ENCODE assay signal across 8 cellular contexts in the genomic region with DNA sequence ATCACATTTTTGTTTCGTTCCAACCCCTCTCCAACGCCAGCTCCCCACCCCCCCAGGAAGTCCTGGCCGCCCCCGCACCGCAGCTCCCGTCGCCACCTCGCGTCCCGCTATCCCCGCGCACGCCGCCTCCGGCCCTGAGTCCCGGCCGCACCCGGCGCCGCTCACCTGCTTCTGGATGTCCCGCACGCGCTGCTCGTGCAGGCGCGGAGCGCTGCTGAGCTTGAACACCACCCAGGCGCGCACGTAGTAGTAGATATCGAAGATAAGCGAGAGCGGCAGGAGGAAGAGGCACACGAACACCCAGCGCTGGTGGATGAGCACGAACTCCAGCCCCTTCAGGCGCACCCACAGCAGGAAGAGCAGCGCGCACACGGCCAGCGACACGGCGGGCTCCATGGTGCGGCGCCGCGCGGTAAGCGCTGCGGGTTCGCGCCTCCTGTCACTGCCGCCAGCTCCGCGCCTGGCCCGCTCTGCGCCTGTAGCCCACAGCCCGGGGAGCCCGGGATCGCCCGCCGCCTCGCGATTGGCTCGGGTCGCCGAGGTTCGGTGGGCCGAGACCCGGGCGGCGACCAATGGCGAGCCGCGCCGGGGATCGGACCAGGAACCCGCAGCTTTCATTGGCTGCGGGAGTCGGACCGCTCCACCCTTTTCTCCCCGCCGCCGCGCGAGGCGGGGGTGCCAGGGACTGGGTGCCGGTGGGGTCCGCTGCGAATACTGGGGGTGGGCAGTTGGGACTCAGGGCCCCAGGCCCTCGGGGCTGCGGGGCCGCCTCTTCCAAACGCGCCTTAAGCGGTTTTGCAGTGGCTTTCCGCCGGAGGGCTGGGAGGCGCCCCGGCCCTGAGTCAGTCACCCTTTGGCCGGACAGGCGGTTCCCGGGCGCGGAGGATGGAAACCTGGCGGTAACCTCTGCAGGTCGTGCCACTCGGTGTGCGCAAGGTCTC. TPM values are rescaled to one million over a fixed set of nuclear protein-coding genes. Genes with fewer than 3 reads are reported as not detected.
DNase-seq lines count a peak whose midpoint lies in the region; ATAC-seq, FAIRE-seq and TF ChIP-seq lines count a peak whose summit lies in the region.

A gene with protein sequence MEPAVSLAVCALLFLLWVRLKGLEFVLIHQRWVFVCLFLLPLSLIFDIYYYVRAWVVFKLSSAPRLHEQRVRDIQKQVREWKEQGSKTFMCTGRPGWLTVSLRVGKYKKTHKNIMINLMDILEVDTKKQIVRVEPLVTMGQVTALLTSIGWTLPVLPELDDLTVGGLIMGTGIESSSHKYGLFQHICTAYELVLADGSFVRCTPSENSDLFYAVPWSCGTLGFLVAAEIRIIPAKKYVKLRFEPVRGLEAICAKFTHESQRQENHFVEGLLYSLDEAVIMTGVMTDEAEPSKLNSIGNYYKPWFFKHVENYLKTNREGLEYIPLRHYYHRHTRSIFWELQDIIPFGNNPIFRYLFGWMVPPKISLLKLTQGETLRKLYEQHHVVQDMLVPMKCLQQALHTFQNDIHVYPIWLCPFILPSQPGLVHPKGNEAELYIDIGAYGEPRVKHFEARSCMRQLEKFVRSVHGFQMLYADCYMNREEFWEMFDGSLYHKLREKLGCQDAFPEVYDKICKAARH (minus strand): TSS at position 472 of the 941 bp plus-strand sequence. CDS start 76 bp downstream, at position 396.

- peak within 1 kb of the TSS; percentile 89 for H3K4me3 Mint-ChIP-seq in activated CD8-positive, alpha-beta T cell treated with anti-CD3 and anti-CD28 coated beads for 36 hours

- H3K27ac ChIP-seq in C4-2B (peak within 1 kb of the TSS; percentile 100), lung (ENCODE audit: low read depth in 1 of 2, low read length in 1 of 2) (peak within 1 kb of the TSS; percentile 56 to 92)

- intact Hi-C loops in activated CD8-positive, alpha-beta T cell treated with anti-CD3 and anti-CD28 coated beads for 36 hours (cut with micrococcal nuclease) = no loop called here

- H3K4me1 ChIP-seq in lung (ENCODE audit: control insufficient read depth in 2 of 2, insufficient read depth in 2 of 2, low read length in 2 of 2) = peaks cover 3 to 14% of the 10 kb centered on the region in 2 donors

- CTCF ChIA-PET in activated CD8-positive, alpha-beta T cell treated with anti-CD3 and anti-CD28 coated beads for 36 hours (lab: Charles Lee) = interaction anchor here (0.6 to 2.6 kb wide), 7 partner anchors 39 to 763 kb away, joined by 3 to 8 read pairs (median 5); a partner anchor contains a TSS

- ATAC-seq in HG03442 (IDR thresholded peaks at IDR 0.05; ENCODE audit: unreplicated experiment) = peak; percentile 85
- ATAC-seq in activated CD8-positive, alpha-beta T cell treated with anti-CD3 and anti-CD28 coated beads for 36 hours = peak; percentile 95
- ATAC-seq in lung (ENCODE audit: insufficient read depth, low FRiP score) = peak; percentile 90

- DNase-seq in GM19239 (ENCODE audit: insufficient read length, low spot score) = peak; percentile 94
- DNase-seq in NCI-H774 (lab: John Stamatoyannopoulos, UW) = peak; percentile 95
- DNase-seq in activated CD8-positive, alpha-beta T cell treated with anti-CD3 and anti-CD28 coated beads for 36 hours = peak; percentile 82
- DNase-seq in effector CD4-positive, alpha-beta T cell = peak; percentile 42
- peak; percentile 87 for DNase-seq in lung (ENCODE audit: low spot score)
- DNase-seq in stimulated activated CD4-positive, alpha-beta T cell treated with anti-CD3 and anti-CD28 coated beads, TNF-alpha, amount 100 ng/mL, for 48 hours (ENCODE audit: low read depth in 3 of 3) = peak; percentile 62 to 77 (median 65)

- WGBS in lung, 2 donors = 0 to 1% methylated on average over 99 to 109 of the region's 109 CpGs

- H3K4me3 ChIP-seq in lung = peak within 1 kb of the TSS; percentile 82

- H3K27me3 ChIP-seq in lung (ENCODE audit: control insufficient read depth, insufficient read depth) = no peaks in the 10 kb centered on the region

- no peak for TF ChIP-seq CTCF in C4-2B (conservative IDR thresholded peaks at IDR 0.05)
- TF ChIP-seq CTCF in activated CD8-positive, alpha-beta T cell treated with anti-CD3 and anti-CD28 coated beads for 36 hours (IDR thresholded peaks at IDR 0.05) = no peak
- TF ChIP-seq CTCF in lung (IDR thresholded peaks at IDR 0.05; ENCODE audit: control extremely low read depth, extremely low read depth) = no peak

- peak within 1 kb of the TSS; percentile 83 for H3K27ac Mint-ChIP-seq in activated CD8-positive, alpha-beta T cell treated with anti-CD3 and anti-CD28 coated beads for 36 hours

- peaks cover 40% of the 10 kb centered on the region for H3K4me1 Mint-ChIP-seq in activated CD8-positive, alpha-beta T cell treated with anti-CD3 and anti-CD28 coated beads for 36 hours (ENCODE audit: low read depth)

- FAIRE-seq in GM19239 (lab: Jason Lieb, UNC) = no peak

- peaks cover 10% of the 10 kb centered on the region for H3K27me3 Mint-ChIP-seq in activated CD8-positive, alpha-beta T cell treated with anti-CD3 and anti-CD28 coated beads for 36 hours

- H3K9me3 Mint-ChIP-seq in activated CD8-positive, alpha-beta T cell treated with anti-CD3 and anti-CD28 coated beads for 36 hours = no peaks in the 10 kb centered on the region

- peaks cover 30% of the 10 kb centered on the region for H3K36me3 Mint-ChIP-seq in activated CD8-positive, alpha-beta T cell treated with anti-CD3 and anti-CD28 coated beads for 36 hours (ENCODE audit: low read depth)

- POLR2A ChIA-PET in activated CD8-positive, alpha-beta T cell treated with anti-CD3 and anti-CD28 coated beads for 36 hours (lab: Charles Lee) = interaction anchor here (0.7 to 2.3 kb wide), 9 partner anchors 11 to 997 kb away, joined by 3 to 9 read pairs (median 5); a partner anchor contains a TSS

- no peaks in the 10 kb centered on the region for H3K36me3 ChIP-seq in lung (ENCODE audit: control insufficient read depth in 2 of 2, insufficient read depth in 2 of 2, low read length in 2 of 2)

- H3K9me3 ChIP-seq in lung (ENCODE audit: control insufficient read depth in 2 of 2, insufficient read depth in 1 of 2, low read length in 1 of 2) = no peaks in the 10 kb centered on the region

RNA-seq across cellular contexts. Expression of the gene that starts here (rescaled TPM):
- 10 to 100 TPM; 59.5 to 64.7 TPM for total RNA-seq in activated CD8-positive, alpha-beta T cell treated with anti-CD3 and anti-CD28 coated beads for 36 hours
- total RNA-seq in lung = 100 to 1,000 TPM; 433 to 735 TPM
- polyA plus RNA-seq in lung = 100 to 1,000 TPM; 269 to 439 TPM

Comparison
In these comparisons a context has a peak if more than half of its experiments do, and no peak if none do; other contexts are left out.
1. Peak in every context shown above with its lines: DNase-seq, ATAC-seq, H3K4me3 ChIP-seq and H3K27ac ChIP-seq.
2. RNA of the gene that starts here (total RNA-seq): 433 to 735 TPM in lung; 59.5 to 64.7 TPM in activated CD8-positive, alpha-beta T cell treated with anti-CD3 and anti-CD28 coated beads for 36 hours; every median in the first group is over 4 times any median in the second.
3. DNase-seq: peak in every context shown above with its lines; median percentile 95 in NCI-H774; 94 in GM19239; 87 in lung; 82 in activated CD8-positive, alpha-beta T cell treated with anti-CD3 and anti-CD28 coated beads for 36 hours; 65 in stimulated activated CD4-positive, alpha-beta T cell treated with anti-CD3 and anti-CD28 coated beads, TNF-alpha, amount 100 ng/mL, for 48 hours; 42 in effector CD4-positive, alpha-beta T cell.